Comparison of ENCODE assay signal across 10 cellular contexts in genomic region chr14:75249958-75250336, GRCh38. TPM values are rescaled to one million over a fixed set of nuclear protein-coding genes. Genes with fewer than 3 reads are reported as not detected.
DNase-seq lines count a peak whose midpoint lies in the region; ATAC-seq and TF ChIP-seq lines count a peak whose summit lies in the region.
"Had no signal": no experiment of that assay in that cellular context is flagged by ENCODE, and none has a peak within 500 bp of the region (broad histone marks: within the 10 kb centered on the region; RNA-seq: fewer than 3 reads in every experiment).

No MANE protein-coding gene starts in this region.

- POLR2A ChIA-PET in CD4-positive, alpha-beta memory T cell (lab: Charles Lee; ENCODE audit: partially characterized antibody): interaction anchor here (0.6 to 5.5 kb wide), 9 partner anchors 8 to 74 kb away, joined by 3 to 101 read pairs (median 11); partner anchors contain the start of gene FOS

- peak overlapping the region; percentile 80 for H3K27ac ChIP-seq in CD4-positive, alpha-beta memory T cell (ENCODE audit: low read depth, low read length)
- H3K27ac ChIP-seq in uterus: no peak overlapping the region
- H3K27ac ChIP-seq: GM23248 had no signal

- DNase-seq in CD4-positive, alpha-beta memory T cell: no peak
- no peak for DNase-seq in central memory CD8-positive, alpha-beta T cell (ENCODE audit: low spot score in 2 of 2)
- DNase-seq in posterior cingulate gyrus (no peak), uterus (no peak), SHP77 (lab: John Stamatoyannopoulos, UW) (no peak), HuH-7.5 (ENCODE audit: low spot score) (no peak)
- DNase-seq: amniotic stem cell, GM23248 had no signal

- intact Hi-C loops in CD4-positive, alpha-beta memory T cell (cut with micrococcal nuclease): loop anchor here (1.0 to 10.0 kb wide), 8 partner anchors 9 to 315 kb away; partner anchors contain the start of genes FOS, NEK9 and TMED10
- intact Hi-C loops in posterior cingulate gyrus (cut with DNase I) (loop anchor here (10.0 kb wide), 1 partner anchor 55 kb away; no protein-coding TSS in a partner anchor), uterus (cut with DNase I; ENCODE audit: low total_unique reads) (no loop called here)

- H3K9me3 ChIP-seq in CD4-positive, alpha-beta memory T cell (ENCODE audit: control insufficient read depth in 1 of 2, low read length in 2 of 2): no peaks in the 10 kb centered on the region
- H3K9me3 ChIP-seq in uterus: no peaks in the 10 kb centered on the region

- no peak overlapping the region for H3K4me3 ChIP-seq in CD4-positive, alpha-beta memory T cell (ENCODE audit: low read length in 2 of 2)
- no peak overlapping the region for H3K4me3 ChIP-seq in uterus
- H3K4me3 ChIP-seq: GM23248 had no signal

- peaks cover 0 to 2% (median 0%) of the 10 kb centered on the region in 8 donors for H3K9me3 Mint-ChIP-seq in CD4-positive, alpha-beta memory T cell
- no peaks in the 10 kb centered on the region for H3K9me3 Mint-ChIP-seq in central memory CD8-positive, alpha-beta T cell

- H3K27me3 Mint-ChIP-seq in CD4-positive, alpha-beta memory T cell: no peaks in the 10 kb centered on the region
- H3K27me3 Mint-ChIP-seq in central memory CD8-positive, alpha-beta T cell: no peaks in the 10 kb centered on the region

- H3K4me1 ChIP-seq in CD4-positive, alpha-beta memory T cell (ENCODE audit: insufficient read depth, low read length): peaks cover 58% of the 10 kb centered on the region
- H3K4me1 ChIP-seq in uterus: no peaks in the 10 kb centered on the region

- peaks cover 38 to 76% (median 57%) of the 10 kb centered on the region in 4 donors for H3K4me1 Mint-ChIP-seq in CD4-positive, alpha-beta memory T cell
- peaks cover 62% of the 10 kb centered on the region for H3K4me1 Mint-ChIP-seq in central memory CD8-positive, alpha-beta T cell

- peak overlapping the region in 7 of 8 donors; percentile 30 to 85 (median 81) for H3K4me3 Mint-ChIP-seq in CD4-positive, alpha-beta memory T cell
- H3K4me3 Mint-ChIP-seq in central memory CD8-positive, alpha-beta T cell: peak overlapping the region; percentile 67

- no peak for TF ChIP-seq CTCF in uterus (IDR thresholded peaks at IDR 0.05)

- no peaks in the 10 kb centered on the region for H3K36me3 Mint-ChIP-seq in CD4-positive, alpha-beta memory T cell
- H3K36me3 Mint-ChIP-seq in central memory CD8-positive, alpha-beta T cell (ENCODE audit: insufficient read depth): peaks cover 19% of the 10 kb centered on the region

- no peaks in the 10 kb centered on the region for H3K27me3 ChIP-seq in CD4-positive, alpha-beta memory T cell (ENCODE audit: insufficient read depth, low read length)
- H3K27me3 ChIP-seq in uterus: no peaks in the 10 kb centered on the region

- TF ChIP-seq POLR2A in uterus (IDR thresholded peaks at IDR 0.05): no peak

- no peaks in the 10 kb centered on the region for H3K36me3 ChIP-seq in CD4-positive, alpha-beta memory T cell (ENCODE audit: insufficient read depth, low read length)
- H3K36me3 ChIP-seq in uterus: no peaks in the 10 kb centered on the region

- ATAC-seq in GM19438 (IDR thresholded peaks at IDR 0.05; ENCODE audit: low read depth, unreplicated experiment): peak; percentile 32
- ATAC-seq in HG03457 (IDR thresholded peaks at IDR 0.05; ENCODE audit: unreplicated experiment): peak; percentile 17
- peak; percentile 26 for ATAC-seq in central memory CD8-positive, alpha-beta T cell (replicated peaks; ENCODE audit: extremely low read depth, poor library complexity, severe bottlenecking)

- CTCF ChIA-PET in CD4-positive, alpha-beta memory T cell (lab: Charles Lee; ENCODE audit: partially characterized antibody): interaction anchor here (1.4 to 5.8 kb wide), 3 partner anchors 9 to 45 kb away, joined by 3 to 22 read pairs (median 8); no protein-coding TSS in a partner anchor

- H3K27ac Mint-ChIP-seq in CD4-positive, alpha-beta memory T cell: peak overlapping the region; percentile 92 to 99 (median 97)
- peak overlapping the region; percentile 95 for H3K27ac Mint-ChIP-seq in central memory CD8-positive, alpha-beta T cell (ENCODE audit: low read depth)

RNA-seq across cellular contexts. Expression of gene FOS, which starts 28.7 kb away (rescaled TPM):
- total RNA-seq in CD4-positive, alpha-beta memory T cell: 1 to 10 TPM; 4.1 to 4.3 TPM
- polyA plus RNA-seq in CD4-positive, alpha-beta memory T cell: 100 to 1,000 TPM; 162 to 519 TPM
- total RNA-seq in uterus: 1,000 to 10,000 TPM in 1 of 4 donors, 100 to 1,000 TPM in 2, 10 to 100 TPM in 1; 29.2 to 1,111 (median 137) TPM

Comparison
In these comparisons a context has a peak if more than half of its experiments do, and no peak if none do; other contexts are left out.
1. RNA of gene FOS, which starts 28.7 kb away (total RNA-seq): 29.2 to 1,111 TPM in uterus; 4.1 to 4.3 TPM in CD4-positive, alpha-beta memory T cell; every median in the first group is over 4 times any median in the second.
2. Peak in every context shown above with its lines, with median percentiles within 50 percentile points of each other: ATAC-seq.